ENCODE assay signal across 19 cellular contexts in genomic region chr4:26039950-26040349, GRCh38.
DNase-seq lines count a peak whose midpoint lies in the region; ATAC-seq and TF ChIP-seq lines count a peak whose summit lies in the region.
"Had no signal": no experiment of that assay in that cellular context is flagged by ENCODE, and none has a peak within 500 bp of the region (broad histone marks: within the 10 kb centered on the region; RNA-seq: fewer than 3 reads in every experiment).

No MANE protein-coding gene starts in this region.

- H3K36me3 Mint-ChIP-seq in natural killer cell treated with Interleukin-12 subunit alpha and Interleukin-12 subunit beta and Interleukin-15 and Interleukin-18, amount 100 ng/mL, for 72 hours: peaks cover 7% of the 10 kb centered on the region
- H3K36me3 Mint-ChIP-seq in natural killer cell: no peaks in the 10 kb centered on the region
- no peaks in the 10 kb centered on the region for H3K36me3 Mint-ChIP-seq in activated naive CD8-positive, alpha-beta T cell treated with anti-CD3 and anti-CD28 coated beads for 36 hours

- H3K9me3 Mint-ChIP-seq in natural killer cell treated with Interleukin-12 subunit alpha and Interleukin-12 subunit beta and Interleukin-15 and Interleukin-18, amount 100 ng/mL, for 72 hours: no peaks in the 10 kb centered on the region
- no peaks in the 10 kb centered on the region for H3K9me3 Mint-ChIP-seq in natural killer cell
- no peaks in the 10 kb centered on the region for H3K9me3 Mint-ChIP-seq in activated naive CD8-positive, alpha-beta T cell treated with anti-CD3 and anti-CD28 coated beads for 36 hours

- no peak overlapping the region for H3K27ac ChIP-seq in sigmoid colon

- H3K4me1 ChIP-seq in sigmoid colon: no peaks in the 10 kb centered on the region
- H3K4me1 ChIP-seq: Caco-2 had no signal

- TF ChIP-seq EP300 in sigmoid colon (IDR thresholded peaks at IDR 0.05): no peak

- peaks cover 32 to 36% of the 10 kb centered on the region in 2 donors for H3K27me3 Mint-ChIP-seq in natural killer cell treated with Interleukin-12 subunit alpha and Interleukin-12 subunit beta and Interleukin-15 and Interleukin-18, amount 100 ng/mL, for 72 hours
- peaks cover 23 to 32% of the 10 kb centered on the region in 2 donors for H3K27me3 Mint-ChIP-seq in natural killer cell (ENCODE audit: low read depth in 2 of 2)
- H3K27me3 Mint-ChIP-seq in activated naive CD8-positive, alpha-beta T cell treated with anti-CD3 and anti-CD28 coated beads for 36 hours: peaks cover 9% of the 10 kb centered on the region

- H3K36me3 ChIP-seq in sigmoid colon: no peaks in the 10 kb centered on the region
- H3K36me3 ChIP-seq: MG63 had no signal

- H3K4me3 ChIP-seq in fibroblast of the aortic adventitia (ENCODE audit: low read depth, low read length) (no peak overlapping the region), sigmoid colon (no peak overlapping the region)
- H3K4me3 ChIP-seq: MG63 had no signal

- H3K27ac Mint-ChIP-seq in natural killer cell treated with Interleukin-12 subunit alpha and Interleukin-12 subunit beta and Interleukin-15 and Interleukin-18, amount 100 ng/mL, for 72 hours: peak overlapping the region; percentile 44 to 52
- H3K27ac Mint-ChIP-seq in natural killer cell: no peak overlapping the region
- H3K27ac Mint-ChIP-seq in activated naive CD8-positive, alpha-beta T cell treated with anti-CD3 and anti-CD28 coated beads for 36 hours: no peak overlapping the region

- no peak for TF ChIP-seq CTCF in natural killer cell (IDR thresholded peaks at IDR 0.05)
- TF ChIP-seq CTCF in fibroblast of the aortic adventitia (IDR thresholded peaks at IDR 0.05; ENCODE audit: insufficient read depth, low read length): no peak
- no peak for TF ChIP-seq CTCF in sigmoid colon (IDR thresholded peaks at IDR 0.05)

- 74 to 78% methylated on average over 7 of the region's 7 CpGs for WGBS in sigmoid colon, 2 donors

- H3K4me3 Mint-ChIP-seq in natural killer cell treated with Interleukin-12 subunit alpha and Interleukin-12 subunit beta and Interleukin-15 and Interleukin-18, amount 100 ng/mL, for 72 hours: peak overlapping the region; percentile 21
- no peak overlapping the region for H3K4me3 Mint-ChIP-seq in natural killer cell
- no peak overlapping the region for H3K4me3 Mint-ChIP-seq in activated naive CD8-positive, alpha-beta T cell treated with anti-CD3 and anti-CD28 coated beads for 36 hours

- intact Hi-C loops in natural killer cell (cut with micrococcal nuclease): no loop called here
- intact Hi-C loops in sigmoid colon (cut with DNase I): no loop called here

- H3K27me3 ChIP-seq in sigmoid colon: no peaks in the 10 kb centered on the region
- H3K27me3 ChIP-seq: MG63 had no signal

- ATAC-seq in natural killer cell treated with Interleukin-12 subunit alpha and Interleukin-12 subunit beta and Interleukin-15 and Interleukin-18, amount 100 ng/mL, for 72 hours: peak; percentile 45 to 79
- no peak for ATAC-seq in natural killer cell
- no peak for ATAC-seq in HG03135 (IDR thresholded peaks at IDR 0.05; ENCODE audit: unreplicated experiment)

- no peak for TF ChIP-seq POLR2A in sigmoid colon (IDR thresholded peaks at IDR 0.05)

- DNase-seq in natural killer cell treated with Interleukin-12 subunit alpha and Interleukin-12 subunit beta and Interleukin-15 and Interleukin-18, amount 100 ng/mL, for 72 hours (ENCODE audit: low spot score): no peak
- no peak for DNase-seq in natural killer cell
- peak; percentile 36 for DNase-seq in fibroblast of the aortic adventitia (ENCODE audit: low read depth)
- peak; percentile 61 for DNase-seq in sigmoid colon
- DNase-seq in activated naive CD4-positive, alpha-beta T cell treated with Interleukin-2 at 50 U/mL for 16 hours: no peak
- no peak for DNase-seq in activated naive CD8-positive, alpha-beta T cell treated with anti-CD3 and anti-CD28 coated beads for 36 hours
- no peak for DNase-seq in kidney tubule cell (ENCODE audit: low spot score)
- DNase-seq: AML-193; Caco-2; KG1; MG63; NCI-H1105; NCI-H1694 treated with DMSO at 0.1 percent for 48 hours; NCI-H345; NCI-H526 treated with DMSO at 0.1 percent for 48 hours; NK-92 treated with Interleukin-12 subunit alpha and Interleukin-12 subunit beta, amount 100 ng/mL, for 24 hours; OCI-M1; SK-N-SH had no signal

- H3K9me3 ChIP-seq in sigmoid colon: no peaks in the 10 kb centered on the region
- H3K9me3 ChIP-seq: Caco-2, MG63, SK-N-SH had no signal

- peaks cover 29 to 30% of the 10 kb centered on the region in 2 donors for H3K4me1 Mint-ChIP-seq in natural killer cell treated with Interleukin-12 subunit alpha and Interleukin-12 subunit beta and Interleukin-15 and Interleukin-18, amount 100 ng/mL, for 72 hours (ENCODE audit: low read depth in 2 of 2)
- peaks cover 0 to 7% of the 10 kb centered on the region in 2 donors for H3K4me1 Mint-ChIP-seq in natural killer cell
- peaks cover 3% of the 10 kb centered on the region for H3K4me1 Mint-ChIP-seq in activated naive CD8-positive, alpha-beta T cell treated with anti-CD3 and anti-CD28 coated beads for 36 hours

Comparison
In these comparisons a context has a peak if more than half of its experiments do, and no peak if none do; other contexts are left out.
1. ATAC-seq: peak in natural killer cell treated with Interleukin-12 subunit alpha and Interleukin-12 subunit beta and Interleukin-15 and Interleukin-18, amount 100 ng/mL, for 72 hours (2 of 2); none in natural killer cell (0 of 3) and HG03135 (single experiment).
2. H3K27ac Mint-ChIP-seq: peak in natural killer cell treated with Interleukin-12 subunit alpha and Interleukin-12 subunit beta and Interleukin-15 and Interleukin-18, amount 100 ng/mL, for 72 hours (2 of 2); none in natural killer cell (0 of 2) and activated naive CD8-positive, alpha-beta T cell treated with anti-CD3 and anti-CD28 coated beads for 36 hours (single experiment).
3. DNase-seq: peak in fibroblast of the aortic adventitia (single experiment) and sigmoid colon (single experiment); none in natural killer cell treated with Interleukin-12 subunit alpha and Interleukin-12 subunit beta and Interleukin-15 and Interleukin-18, amount 100 ng/mL, for 72 hours (single experiment), natural killer cell (single experiment), activated naive CD4-positive, alpha-beta T cell treated with Interleukin-2 at 50 U/mL for 16 hours (single experiment), activated naive CD8-positive, alpha-beta T cell treated with anti-CD3 and anti-CD28 coated beads for 36 hours (single experiment) and kidney tubule cell (single experiment).